11 cellular contexts compared by ENCODE assay signal in the genomic region with DNA sequence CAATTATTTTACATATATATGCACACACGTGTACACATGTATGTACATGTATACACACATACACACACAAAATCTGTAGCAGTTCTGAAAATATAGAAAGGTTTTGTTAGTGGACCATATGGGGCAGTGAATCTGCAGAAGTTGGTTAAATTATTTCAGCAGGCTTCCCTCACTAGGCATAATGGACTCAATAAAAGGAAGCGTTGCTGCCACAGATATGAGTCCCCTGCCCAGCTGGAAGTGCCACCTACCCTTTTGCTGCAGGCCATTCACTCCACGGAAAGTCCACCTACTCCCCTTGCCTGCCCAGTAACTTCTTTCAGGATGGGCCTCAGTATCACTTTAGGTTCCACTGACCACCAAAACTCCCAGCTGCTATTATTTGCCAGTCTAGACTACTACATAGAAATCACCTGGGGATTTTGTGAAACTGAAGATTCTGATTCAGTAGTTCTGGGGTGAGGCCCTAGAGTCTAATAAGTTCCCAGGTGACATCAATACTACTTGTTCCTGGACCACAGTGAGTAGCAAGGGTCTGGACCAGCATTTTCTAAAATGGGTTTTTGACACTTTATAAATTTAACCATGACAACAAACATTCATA. TPM values are rescaled to one million over a fixed set of nuclear protein-coding genes. Genes with fewer than 3 reads are reported as not detected.
DNase-seq lines count a peak whose midpoint lies in the region; ATAC-seq and TF ChIP-seq lines count a peak whose summit lies in the region.
"Had no signal": no experiment of that assay in that cellular context is flagged by ENCODE, and none has a peak within 500 bp of the region (broad histone marks: within the 10 kb centered on the region; RNA-seq: fewer than 3 reads in every experiment).

No MANE protein-coding gene starts in this region.

- intact Hi-C loops in left colon (cut with DNase I, micrococcal nuclease) = loop anchor here in 1 of 2 donors (10.0 kb wide), 1 partner anchor 99 kb away; no protein-coding TSS in a partner anchor

- no peak overlapping the region for H3K4me3 ChIP-seq in MM.1S (ENCODE audit: low read length)
- H3K4me3 ChIP-seq: MG63 had no signal

- DNase-seq in MM.1S (peak; percentile 32), left colon (no peak), RPMI8226 (no peak), COR-L47 (lab: John Stamatoyannopoulos, UW) (no peak), occipital lobe (lab: John Stamatoyannopoulos, UW) (no peak)

- no peak overlapping the region for H2AFZ ChIP-seq in MM.1S (ENCODE audit: low read length)

- peak; percentile 81 for ATAC-seq in GM19324 (IDR thresholded peaks at IDR 0.05; ENCODE audit: low FRiP score, unreplicated experiment)
- ATAC-seq in HG02852 (IDR thresholded peaks at IDR 0.05; ENCODE audit: unreplicated experiment) = peak; percentile 87
- no peak for ATAC-seq in left colon
- ATAC-seq: Panc1 had no signal

- H3K9ac ChIP-seq in MM.1S (ENCODE audit: low read length) = no peak overlapping the region

- H3K9me3 ChIP-seq in MM.1S (replicated peaks; ENCODE audit: insufficient read depth, low read length) = no peaks in the 10 kb centered on the region
- H3K9me3 ChIP-seq: MG63, neutrophil had no signal

- H3K36me3 ChIP-seq in MM.1S (replicated peaks; ENCODE audit: insufficient read depth, low read length) = no peaks in the 10 kb centered on the region
- H3K36me3 ChIP-seq: MG63, neutrophil had no signal

- H3K4me1 ChIP-seq in MM.1S (ENCODE audit: low read length) = peaks cover 34% of the 10 kb centered on the region

- no peaks in the 10 kb centered on the region for H4K20me1 ChIP-seq in MM.1S (ENCODE audit: insufficient read depth, low read length)

- H3K4me2 ChIP-seq in MM.1S (ENCODE audit: low read depth, low read length) = peak overlapping the region; percentile 29; the same call in 1 of the 2 replicates

- peaks cover 6% of the 10 kb centered on the region; the same call in 1 of the 2 replicates for H3F3A ChIP-seq in MM.1S (ENCODE audit: insufficient read depth, low read length)

- H3K9me2 ChIP-seq in MM.1S (replicated peaks; ENCODE audit: insufficient read depth, low read length) = no peaks in the 10 kb centered on the region

- no peaks in the 10 kb centered on the region for H3K79me2 ChIP-seq in MM.1S (ENCODE audit: low read length)

- TF ChIP-seq CTCF in 22Rv1 (IDR thresholded peaks at IDR 0.05) (no peak), MM.1S (IDR thresholded peaks at IDR 0.05; ENCODE audit: low read length) (no peak)

- H3K27ac ChIP-seq in 22Rv1 = peak overlapping the region; percentile 92
- H3K27ac ChIP-seq in MM.1S (ENCODE audit: low read length) = peak overlapping the region; percentile 14; the same call in 1 of the 2 replicates
- H3K27ac ChIP-seq: neutrophil had no signal

- H3K27me3 ChIP-seq in MM.1S (replicated peaks; ENCODE audit: insufficient read depth, low read length) = no peaks in the 10 kb centered on the region
- H3K27me3 ChIP-seq: MG63, neutrophil had no signal

RNA-seq across cellular contexts. Expression of a gene that starts 29.3 kb away (rescaled TPM):
- total RNA-seq in left colon (10 to 100 TPM; 22.7 to 35.8 TPM), occipital lobe (19.2 TPM)
